ENCODE assay signal across 9 cellular contexts in genomic region chr19:35641515-35642151, GRCh38. TPM values are rescaled to one million over a fixed set of nuclear protein-coding genes. Genes with fewer than 3 reads are reported as not detected.
DNase-seq lines count a peak whose midpoint lies in the region; ATAC-seq, FAIRE-seq and TF ChIP-seq lines count a peak whose summit lies in the region.
"Had no signal": no experiment of that assay in that cellular context is flagged by ENCODE, and none has a peak within 500 bp of the region (broad histone marks: within the 10 kb centered on the region; RNA-seq: fewer than 3 reads in every experiment).

Gene ETV2 (plus strand): TSS chr19:35641745. CDS start chr19:35642461, 716 bp downstream.

- POLR2A ChIA-PET in H1 (lab: Charles Lee; ENCODE audit: partially characterized antibody), result interaction anchor here (0.6 to 2.5 kb wide), 7 partner anchors 8 to 236 kb away, joined by 3 to 7 read pairs (median 4); partner anchors contain the start of gene ATP4A

- H3K36me3 Mint-ChIP-seq in GM23338 (ENCODE audit: low read depth), result peaks cover 12% of the 10 kb centered on the region; the same call in 2 of the 3 replicates

- peak within 1 kb of the TSS; percentile 83 for H4K91ac ChIP-seq in H1 (replicated peaks; ENCODE audit: insufficient read length, low read length)

- peaks cover 22% of the 10 kb centered on the region for H3K27me3 Mint-ChIP-seq in GM23338 (ENCODE audit: insufficient read depth, low read depth, poor library complexity)

- H3K4me2 ChIP-seq in GM23338 (peak within 1 kb of the TSS; percentile 95), H1 (ENCODE audit: insufficient read depth in 1 of 2, low read depth in 2 of 2, low read length in 2 of 2) (peak within 1 kb of the TSS; percentile 63 to 85)

- peaks cover 37% of the 10 kb centered on the region for H3K4me1 Mint-ChIP-seq in GM23338

- H2AFZ ChIP-seq in GM23338, result no peak within 1 kb of the TSS
- no peak within 1 kb of the TSS; the same call in 1 of the 2 replicates for H2AFZ ChIP-seq in H1 (ENCODE audit: low read length)

- H4K20me1 ChIP-seq in GM23338 (replicated peaks; ENCODE audit: insufficient read depth), result no peaks in the 10 kb centered on the region
- H4K20me1 ChIP-seq in H1 (replicated peaks in 1 of 2; ENCODE audit: control insufficient read depth in 1 of 2, insufficient read depth in 2 of 2, low read length in 2 of 2), result peaks cover 0 to 2% of the 10 kb centered on the region in 2 experiments

- peaks cover 29% of the 10 kb centered on the region for H3K4me1 ChIP-seq in GM23338 (ENCODE audit: insufficient read depth)
- peaks cover 7 to 30% (median 18%) of the 10 kb centered on the region in 4 experiments for H3K4me1 ChIP-seq in H1 (replicated peaks in 1 of 4; ENCODE audit: control insufficient read depth in 3 of 4, insufficient read depth in 4 of 4, low read length in 3 of 4)

- peak within 1 kb of the TSS; percentile 30 for H4K5ac ChIP-seq in H1 (ENCODE audit: insufficient read length, low read depth, low read length)

- H3K9me3 Mint-ChIP-seq in GM23338, result no peaks in the 10 kb centered on the region; the same call in 1 of the 3 replicates
- H3K9me3 Mint-ChIP-seq: activated naive CD4-positive, alpha-beta T cell treated with anti-CD3 and anti-CD28 coated beads, Interleukin-2, amount 50 U/mL, for 72 hours had no signal

- CTCF ChIA-PET in H1 (lab: Charles Lee; ENCODE audit: partially characterized antibody), result interaction anchor here (1.0 to 1.5 kb wide), 2 partner anchors 11 to 28 kb away, joined by 4 read pairs; no protein-coding TSS in a partner anchor

- 13% methylated on average over 17 of the region's 28 CpGs; no CpG with 5 or more reads in 1 of the 2 experiments for WGBS in H1 (ENCODE audit: extremely low coverage in 1 of 2, insufficient coverage in 1 of 2, insufficient read length in 1 of 2, insufficient replicate concordance in 2 of 2, low coverage in 1 of 2, low lambda C conversion rate in 2 of 2, missing lambda C conversion rate in 1 of 2), 2 experiments

- peak within 1 kb of the TSS; percentile 25; the same call in 1 of the 2 replicates for H2BK15ac ChIP-seq in H1 (ENCODE audit: low read length)

- peak within 1 kb of the TSS; percentile 54 for H3K27ac Mint-ChIP-seq in GM23338

- DNase-seq in GM23338 (ENCODE audit: low spot score) (peak; percentile 79), H1 (ENCODE audit: low read depth in 1 of 2, low spot score in 2 of 2) (peak in 1 of 2 experiments; percentile 80), cerebellum (ENCODE audit: low spot score) (no peak), GM19239 (ENCODE audit: insufficient read length, low spot score) (no peak)
- peak; percentile 30 to 51 for DNase-seq in stimulated activated CD4-positive, alpha-beta T cell treated with anti-CD3 and anti-CD28 coated beads, Interleukin-4, amount 100 ng/mL, for 4 hours

- no peaks in the 10 kb centered on the region for H3K9me2 ChIP-seq in GM23338 (ENCODE audit: insufficient read depth)

- H3K36me3 ChIP-seq in GM23338 (ENCODE audit: insufficient read depth) (no peaks in the 10 kb centered on the region), H1 (ENCODE audit: control insufficient read depth in 2 of 4, insufficient read depth in 4 of 4, low read length in 3 of 4) (peaks cover 3 to 13% (median 6%) of the 10 kb centered on the region in 4 experiments; a peak in 5 of 8 replicates)

- H3K79me1 ChIP-seq in H1 (ENCODE audit: low read depth, low read length), result no peaks in the 10 kb centered on the region

- peak within 1 kb of the TSS; percentile 13; the same call in 1 of the 2 replicates for H2BK5ac ChIP-seq in H1 (ENCODE audit: low read depth, low read length)

- H3K27me3 ChIP-seq in GM23338 (ENCODE audit: insufficient read depth) (peaks cover 24% of the 10 kb centered on the region; the same call in 1 of the 2 replicates), H1 (replicated peaks in 1 of 4; ENCODE audit: control insufficient read depth in 3 of 4, extremely low read depth in 1 of 4, insufficient read depth in 3 of 4, low read length in 3 of 4) (peaks cover 0 to 6% (median 3%) of the 10 kb centered on the region in 4 experiments; a peak in 4 of 7 replicates)

- peak within 1 kb of the TSS; percentile 83 for H3K4me3 Mint-ChIP-seq in GM23338

- H3K9ac ChIP-seq in H1 (replicated peaks in 1 of 4; ENCODE audit: extremely low read depth in 1 of 4, low read depth in 3 of 4, low read length in 3 of 4), result peak within 1 kb of the TSS in 1 of 4 experiments; percentile 20; a peak in 2 of 7 replicates

- H3K4me3 ChIP-seq in GM23338, result peak within 1 kb of the TSS; percentile 78
- peak within 1 kb of the TSS; percentile 1 to 63 (median 23); a peak in 6 of 8 replicates for H3K4me3 ChIP-seq in H1 (ENCODE audit: extremely low read depth in 1 of 4, insufficient read depth in 2 of 4, low read depth in 3 of 4, low read length in 4 of 4)

- TF ChIP-seq EP300 in H1 (IDR thresholded peaks at IDR 0.05; ENCODE audit: borderline replicate concordance in 1 of 2, low read depth in 2 of 2, low read length in 2 of 2), result peak in 1 of 2 experiments; percentile 78; a peak in 1 of 3 replicates

- TF ChIP-seq CTCF in GM23338 (conservative IDR thresholded peaks at IDR 0.05; ENCODE audit: low read depth in 2 of 2) (no peak), VCaP (conservative IDR thresholded peaks at IDR 0.05) (no peak), H1 (IDR thresholded peaks at IDR 0.05; ENCODE audit: control extremely low read depth in 1 of 3, insufficient read depth in 1 of 3, low read depth in 1 of 3, low read length in 3 of 3) (no peak)

- H3K9me3 ChIP-seq in H1 (ENCODE audit: insufficient read depth in 2 of 2, low read depth in 1 of 2, low read length in 1 of 2), result no peaks in the 10 kb centered on the region

- peak within 1 kb of the TSS; percentile 96 for H2BK12ac ChIP-seq in H1 (ENCODE audit: low read depth, low read length)

- peak within 1 kb of the TSS; percentile 50 for H3K56ac ChIP-seq in H1 (replicated peaks; ENCODE audit: insufficient read length, low read depth, low read length)

- H2BK120ac ChIP-seq in H1 (replicated peaks; ENCODE audit: low read depth, low read length), result peak within 1 kb of the TSS; percentile 43

- peaks cover 16% of the 10 kb centered on the region; the same call in 1 of the 2 replicates for H3K23me2 ChIP-seq in H1 (ENCODE audit: low read depth, low read length)

- H3F3A ChIP-seq in GM23338 (replicated peaks; ENCODE audit: low read depth), result 0 out of 2 replicates have a peak, but pooled peaks cover 15% of the 10 kb centered on the region

- peak within 1 kb of the TSS; percentile 75 for H4K8ac ChIP-seq in H1 (ENCODE audit: extremely low read depth, insufficient read depth, low read length)

- ATAC-seq in GM23338 (peak; percentile 2), HG02798 (IDR thresholded peaks at IDR 0.05; ENCODE audit: poor library complexity, unreplicated experiment) (no peak), GM21825 (IDR thresholded peaks at IDR 0.05; ENCODE audit: unreplicated experiment) (no peak)
- ATAC-seq: activated naive CD4-positive, alpha-beta T cell treated with anti-CD3 and anti-CD28 coated beads, Interleukin-2, amount 50 U/mL, for 72 hours had no signal

- no peak for TF ChIP-seq RAD21 in H1 (IDR thresholded peaks at IDR 0.05 in 1 of 2, conservative IDR thresholded peaks at IDR 0.05 in 1 of 2; ENCODE audit: low read depth in 2 of 2, low read length in 2 of 2)

- 0 out of 2 replicates have a peak within 1 kb of the TSS, but pooled peaks have one; percentile 70 for H2AK5ac ChIP-seq in H1 (ENCODE audit: low read depth, low read length)

- H2BK20ac ChIP-seq in H1 (ENCODE audit: low read length), result peak within 1 kb of the TSS; percentile 72; the same call in 1 of the 2 replicates

- no peak for TF ChIP-seq POLR2A in H1 (IDR thresholded peaks at IDR 0.05; ENCODE audit: control extremely low read depth in 1 of 2, low read depth in 2 of 2, low read length in 2 of 2)

- H3K27ac ChIP-seq in GM23338 (ENCODE audit: low read depth) (no peak within 1 kb of the TSS; the same call in 1 of the 2 replicates), VCaP (peak within 1 kb of the TSS; percentile 92), H1 (ENCODE audit: low read depth, low read length) (no peak within 1 kb of the TSS)

- H3K14ac ChIP-seq in H1 (ENCODE audit: insufficient read length), result no peak within 1 kb of the TSS

- FAIRE-seq in H1 (lab: Jason Lieb, UNC) (no peak), GM19239 (lab: Jason Lieb, UNC) (no peak)

- no peak within 1 kb of the TSS for H3K23ac ChIP-seq in H1 (ENCODE audit: insufficient read length)

- peak within 1 kb of the TSS; percentile 87 for H3K4ac ChIP-seq in H1 (replicated peaks; ENCODE audit: insufficient read length, low read depth, low read length)

- H3K18ac ChIP-seq in H1 (ENCODE audit: extremely low read depth, low read length), result peak within 1 kb of the TSS; percentile 15

- H3K79me2 ChIP-seq in GM23338 (replicated peaks; ENCODE audit: insufficient read depth) (no peaks in the 10 kb centered on the region), H1 (ENCODE audit: control insufficient read depth in 1 of 2, insufficient read depth in 2 of 2, low read length in 2 of 2) (no peaks in the 10 kb centered on the region)

TF ChIP-seq in H1, 55 proteins besides CTCF, POLR2A, EP300 and RAD21 (continues in another document):
- TF ChIP-seq EGR1 (IDR thresholded peaks at IDR 0.05; ENCODE audit: borderline replicate concordance, low read depth, low read length), result peak; percentile 93
- TF ChIP-seq ASH2L (IDR thresholded peaks at IDR 0.05; ENCODE audit: low read length), result no peak
- TF ChIP-seq CBX8 (IDR thresholded peaks at IDR 0.05; ENCODE audit: borderline replicate concordance, low read depth, low read length), result no peak
- TF ChIP-seq ZNF274 (IDR thresholded peaks at IDR 0.05; ENCODE audit: borderline replicate concordance, extremely low read depth, low read length), result no peak
- no peak for TF ChIP-seq SP4 (IDR thresholded peaks at IDR 0.05; ENCODE audit: low read length)
- TF ChIP-seq TAF7 (optimal IDR thresholded peaks at IDR 0.05; ENCODE audit: borderline replicate concordance, low read depth, low read length), result peak; percentile 40
- no peak for TF ChIP-seq SAP30 (IDR thresholded peaks at IDR 0.05; ENCODE audit: insufficient read depth, insufficient replicate concordance, low read length)
- no peak for TF ChIP-seq SIN3A (conservative IDR thresholded peaks at IDR 0.05 in 1 of 2, IDR thresholded peaks at IDR 0.05 in 1 of 2; ENCODE audit: low read depth in 1 of 2, low read length in 2 of 2)

RNA-seq across cellular contexts. Expression of gene ETV2, which starts in this region (rescaled TPM):
- 0.87 TPM in 1 of 2 replicates, not detected in the other for total RNA-seq in GM23338 (2014; rRNA removed; shearing (Covaris generic))
- 1.5 and 1.7 TPM in 2 replicates for polyA plus RNA-seq in GM23338 (2016; fragmentation: Nextera tagmentation; extraction: Ambion mirVana)
- total RNA-seq in H1 (2021; fragmentation: NEBNext Ultra II Directional; extraction: Animal tissue kit (Norgen Biotek cat#: 25700)), result 0.88 and 1.8 TPM in 2 replicates
- polyA plus RNA-seq in H1 (2011; rRNA removed), result 1.3 and 2.3 TPM in 2 replicates
- polyA plus RNA-seq in H1 (2011; cell fraction: cytosol; rRNA removed), result 0.79 TPM
- 1.8 TPM for polyA plus RNA-seq in H1 (2011; cell fraction: nucleus; rRNA removed)
- polyA plus RNA-seq in H1 (2012, experiment 1 of 2), result 0.94 to 1.9 TPM (median 1.6 TPM) in 4 replicates
- 0.77 TPM for polyA plus RNA-seq in H1 (2012, experiment 2 of 2)
- polyA plus RNA-seq in H1 (2013, experiment 1 of 2), result 0.85 TPM
- polyA plus RNA-seq in H1 (2013, experiment 2 of 2), result 0.85 TPM
- 0.16 and 0.56 TPM in 2 replicates for polyA minus RNA-seq in H1 (2011; rRNA and poly(A)+ RNA removed)
- 2.6 TPM for polyA minus RNA-seq in H1 (2011; cell fraction: cytosol; rRNA and poly(A)+ RNA removed)
- 2.8 TPM for polyA minus RNA-seq in H1 (2011; cell fraction: nucleus; rRNA and poly(A)+ RNA removed)
- 0.54 TPM for total RNA-seq in cerebellum

Comparison
In these comparisons a context has a peak if more than half of its experiments do, and no peak if none do; other contexts are left out.
1. DNase-seq: peak in GM23338 (single experiment) and stimulated activated CD4-positive, alpha-beta T cell treated with anti-CD3 and anti-CD28 coated beads, Interleukin-4, amount 100 ng/mL, for 4 hours (2 of 2); none in cerebellum (single experiment) and GM19239 (single experiment).